In the genomic region with DNA sequence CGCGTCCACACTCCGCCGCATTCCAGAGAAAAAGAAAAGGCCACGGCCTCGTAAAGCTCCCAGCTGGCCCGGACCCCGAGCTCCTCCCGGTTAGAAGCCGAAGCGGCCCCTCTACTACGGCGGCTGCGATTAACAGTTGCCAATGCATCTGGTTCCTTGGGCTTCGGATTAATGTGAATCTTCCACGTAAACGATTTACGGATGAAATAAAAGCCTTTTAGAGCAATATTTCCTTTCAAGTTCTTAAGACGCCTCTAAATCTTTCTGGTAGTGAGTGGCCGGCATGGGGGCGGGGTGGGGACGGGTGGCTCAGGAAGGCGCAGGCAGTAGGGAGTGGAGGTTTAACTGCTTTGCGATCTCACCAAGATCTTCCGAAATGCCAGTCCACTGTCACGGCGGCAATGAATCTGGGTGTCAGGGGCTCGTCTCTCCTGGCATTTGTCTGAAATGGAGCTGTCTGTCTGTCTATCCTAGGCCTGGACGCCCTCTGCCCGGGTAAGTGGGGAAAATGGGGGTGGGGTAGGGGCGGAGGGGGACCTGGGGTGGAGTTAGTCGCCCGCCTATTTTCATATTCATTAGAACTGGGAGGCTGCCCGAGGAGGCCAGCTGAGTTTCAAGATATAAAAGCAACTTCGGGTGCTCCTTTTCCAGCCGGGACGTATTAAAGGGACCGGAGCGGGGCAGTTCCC, we compare ENCODE assay signal across 10 cellular contexts. TPM values are rescaled to one million over a fixed set of nuclear protein-coding genes. Genes with fewer than 3 reads are reported as not detected.
DNase-seq lines count a peak whose midpoint lies in the region; ATAC-seq and TF ChIP-seq lines count a peak whose summit lies in the region.
"Had no signal": no experiment of that assay in that cellular context is flagged by ENCODE, and none has a peak within 500 bp of the region (broad histone marks: within the 10 kb centered on the region; RNA-seq: fewer than 3 reads in every experiment).

No MANE protein-coding gene starts in this region.

- H3K79me2 ChIP-seq in osteoblast (ENCODE audit: insufficient read depth, low read length): no peaks in the 10 kb centered on the region

- CTCF ChIA-PET in BJ (lab: Yijun Ruan, JAX): no interaction called here

- H4K20me1 ChIP-seq in osteoblast (ENCODE audit: insufficient read depth, low read length): no peaks in the 10 kb centered on the region

- H3K27me3 ChIP-seq in BJ (ENCODE audit: control insufficient read depth, insufficient read depth, low read length) (peaks cover 22% of the 10 kb centered on the region), NT2/D1 (ENCODE audit: insufficient read depth, insufficient read length) (peaks cover 19% of the 10 kb centered on the region), osteoblast (ENCODE audit: insufficient read depth, low read length) (peaks cover 19% of the 10 kb centered on the region)

- H3K9me3 ChIP-seq in NT2/D1 (ENCODE audit: insufficient read depth, low read length) (no peaks in the 10 kb centered on the region), osteoblast (ENCODE audit: low read depth, low read length) (no peaks in the 10 kb centered on the region)

- POLR2A ChIA-PET in BJ (lab: Charles Lee): no interaction called here

- H3K4me3 ChIP-seq in BJ (ENCODE audit: low read depth, low read length) (peak overlapping the region; percentile 43), NT2/D1 (ENCODE audit: insufficient read length, low read depth) (peak overlapping the region; percentile 80), osteoblast (ENCODE audit: insufficient read depth, low read length) (peak overlapping the region; percentile 49)

- no peak overlapping the region for H3K4me3 Mint-ChIP-seq in stimulated activated effector memory CD8-positive, alpha-beta T cell treated with anti-CD3 and anti-CD28 coated beads, Interleukin-12 subunit alpha, Interleukin-12 subunit beta, amount 100 ng/mL, for 72 hours

- H3K4me2 ChIP-seq in osteoblast (ENCODE audit: insufficient read depth, low read length): peak overlapping the region; percentile 73

- H2AFZ ChIP-seq in osteoblast (ENCODE audit: low read length): peak overlapping the region; percentile 71

- TF ChIP-seq CTCF in BJ (IDR thresholded peaks at IDR 0.05; ENCODE audit: insufficient read depth, low read depth, low read length): no peak
- no peak for TF ChIP-seq CTCF in osteoblast (IDR thresholded peaks at IDR 0.05; ENCODE audit: extremely low read depth, low read depth, low read length)

- no peak overlapping the region for H3K27ac ChIP-seq in osteoblast (ENCODE audit: low read depth, low read length)

- no peaks in the 10 kb centered on the region for H3K9me3 Mint-ChIP-seq in stimulated activated effector memory CD8-positive, alpha-beta T cell treated with anti-CD3 and anti-CD28 coated beads, Interleukin-12 subunit alpha, Interleukin-12 subunit beta, amount 100 ng/mL, for 72 hours

- no peaks in the 10 kb centered on the region for H3K4me1 ChIP-seq in NT2/D1 (ENCODE audit: insufficient read depth, insufficient read length)
- no peaks in the 10 kb centered on the region for H3K4me1 ChIP-seq in osteoblast (ENCODE audit: insufficient read depth, low read length)

- DNase-seq in BJ (ENCODE audit: low read depth) (no peak), NT2/D1 (ENCODE audit: low read depth, low spot score) (peak; percentile 22), fibroblast of the conjunctiva (ENCODE audit: low read depth) (peak; percentile 84), osteoblast (ENCODE audit: insufficient read length, low spot score, missing footprints) (no peak), DMS79 treated with DMSO at 0.1 percent for 48 hours (lab: John Stamatoyannopoulos, UW) (no peak)
- no peak for DNase-seq in stimulated activated effector memory CD8-positive, alpha-beta T cell treated with anti-CD3 and anti-CD28 coated beads, Interleukin-12 subunit alpha, Interleukin-12 subunit beta, amount 100 ng/mL, for 72 hours (ENCODE audit: low spot score in 2 of 2)
- DNase-seq: activated CD4-positive, alpha-beta T cell treated with anti-CD3 and anti-CD28 coated beads, Interleukin-2, amount 50 U/mL, for 4 hours; NCI-H1105 treated with DMSO at 0.1 percent for 48 hours had no signal

- H3K9ac ChIP-seq in NT2/D1 (ENCODE audit: insufficient read length, low read depth): peak overlapping the region; percentile 83

- H3K27ac Mint-ChIP-seq in stimulated activated effector memory CD8-positive, alpha-beta T cell treated with anti-CD3 and anti-CD28 coated beads, Interleukin-12 subunit alpha, Interleukin-12 subunit beta, amount 100 ng/mL, for 72 hours: no peak overlapping the region

- H3K36me3 ChIP-seq in BJ (ENCODE audit: control insufficient read depth, insufficient read depth, low read length) (no peaks in the 10 kb centered on the region), NT2/D1 (ENCODE audit: insufficient read depth, insufficient read length, low read length) (no peaks in the 10 kb centered on the region), osteoblast (ENCODE audit: insufficient read depth, low read length) (no peaks in the 10 kb centered on the region)

- ATAC-seq in GM21786 (IDR thresholded peaks at IDR 0.05; ENCODE audit: unreplicated experiment) (no peak), HG02870 (IDR thresholded peaks at IDR 0.05; ENCODE audit: unreplicated experiment) (no peak)
- no peak for ATAC-seq in stimulated activated effector memory CD8-positive, alpha-beta T cell treated with anti-CD3 and anti-CD28 coated beads, Interleukin-12 subunit alpha, Interleukin-12 subunit beta, amount 100 ng/mL, for 72 hours

- H3K36me3 Mint-ChIP-seq in stimulated activated effector memory CD8-positive, alpha-beta T cell treated with anti-CD3 and anti-CD28 coated beads, Interleukin-12 subunit alpha, Interleukin-12 subunit beta, amount 100 ng/mL, for 72 hours: no peaks in the 10 kb centered on the region

- no peaks in the 10 kb centered on the region for H3K4me1 Mint-ChIP-seq in stimulated activated effector memory CD8-positive, alpha-beta T cell treated with anti-CD3 and anti-CD28 coated beads, Interleukin-12 subunit alpha, Interleukin-12 subunit beta, amount 100 ng/mL, for 72 hours

RNA-seq across cellular contexts. Expression of gene ALX1, which starts 0.4 kb away (rescaled TPM):
- polyA plus RNA-seq in BJ (2011; rRNA removed): not detected in 2 replicates
- polyA minus RNA-seq in BJ (2011; rRNA and poly(A)+ RNA removed): not detected in 2 replicates
- total RNA-seq in osteoblast: not detected in 2 replicates

Comparison
In these comparisons a context has a peak if more than half of its experiments do, and no peak if none do; other contexts are left out.
1. DNase-seq: peak in NT2/D1 (single experiment) and fibroblast of the conjunctiva (single experiment); none in BJ (single experiment), osteoblast (single experiment), DMS79 treated with DMSO at 0.1 percent for 48 hours (single experiment) and stimulated activated effector memory CD8-positive, alpha-beta T cell treated with anti-CD3 and anti-CD28 coated beads, Interleukin-12 subunit alpha, Interleukin-12 subunit beta, amount 100 ng/mL, for 72 hours (0 of 2).
2. Peak in every context shown above with its lines, with median percentiles within 50 percentile points of each other: H3K4me3 ChIP-seq.